ENCODE assay signal across 20 cellular contexts in genomic region chr16:1930338-1930720, GRCh38. TPM values are rescaled to one million over a fixed set of nuclear protein-coding genes. Genes with fewer than 3 reads are reported as not detected.
DNase-seq lines count a peak whose midpoint lies in the region; ATAC-seq and TF ChIP-seq lines count a peak whose summit lies in the region.
"Had no signal": no experiment of that assay in that cellular context is flagged by ENCODE, and none has a peak within 500 bp of the region (broad histone marks: within the 10 kb centered on the region; RNA-seq: fewer than 3 reads in every experiment).

No MANE protein-coding gene starts in this region.

- H3K4me1 ChIP-seq in IMR-90 (ENCODE audit: control insufficient read depth, insufficient read depth, low read length), result no peaks in the 10 kb centered on the region
- H3K4me1 ChIP-seq in trophoblast cell (ENCODE audit: control insufficient read depth in 1 of 2, insufficient read depth in 2 of 2, low read length in 2 of 2), result peaks cover 0 to 6% of the 10 kb centered on the region in 2 experiments
- H3K4me1 ChIP-seq: uterus had no signal

- POLR2A ChIA-PET in IMR-90 (lab: Charles Lee; ENCODE audit: unreplicated experiment), result no interaction called here

- TF ChIP-seq CTCF in C4-2B (conservative IDR thresholded peaks at IDR 0.05), result no peak
- TF ChIP-seq CTCF in IMR-90 (conservative IDR thresholded peaks at IDR 0.05; ENCODE audit: low read depth, low read length), result no peak

- H3K36me3 Mint-ChIP-seq in central memory CD8-positive, alpha-beta T cell (ENCODE audit: insufficient read depth), result peaks cover 8% of the 10 kb centered on the region
- no peaks in the 10 kb centered on the region for H3K36me3 Mint-ChIP-seq in T-helper 2 cell treated with Interferon-gamma antibody and Interleukin-4, amounts not matched to agents 5 μg/mL and 100 μg/mL, for 36 hours (ENCODE audit: low read depth)

- H3K4me2 ChIP-seq in IMR-90 (ENCODE audit: low read depth, low read length) (no peak overlapping the region), trophoblast cell (ENCODE audit: low read length) (no peak overlapping the region)

- CTCF ChIA-PET in IMR-90 (lab: Yijun Ruan, JAX), result interaction anchor here (1.5 kb wide), 1 partner anchor 13 kb away, joined by 3 read pairs; no protein-coding TSS in a partner anchor

- H3K79me2 ChIP-seq in trophoblast cell (ENCODE audit: control insufficient read depth, insufficient read depth, low read length, poor library complexity), result no peaks in the 10 kb centered on the region

- H2BK5ac ChIP-seq in IMR-90 (ENCODE audit: low read depth, low read length, poor library complexity, severe bottlenecking) (no peak overlapping the region), trophoblast cell (ENCODE audit: low read depth, low read length, poor library complexity) (no peak overlapping the region)

- intact Hi-C loops in IMR-90 (cut with micrococcal nuclease), result no loop called here

- DNase-seq in IMR-90 (no peak), trophoblast cell (no peak)
- DNase-seq in central memory CD8-positive, alpha-beta T cell (ENCODE audit: low spot score in 2 of 2), result no peak
- DNase-seq in T-helper 2 cell treated with Interferon-gamma antibody and Interleukin-4, amounts not matched to agents 5 μg/mL and 100 μg/mL, for 36 hours (ENCODE audit: low spot score), result no peak

- no peak for TF ChIP-seq RAD21 in IMR-90 (IDR thresholded peaks at IDR 0.05; ENCODE audit: low read length)

- H2BK15ac ChIP-seq in IMR-90 (ENCODE audit: low read depth, low read length), result no peak overlapping the region

- peak overlapping the region; percentile 54; the same call in 1 of the 2 replicates for H3K27ac ChIP-seq in C4-2B
- no peak overlapping the region for H3K27ac ChIP-seq in IMR-90 (ENCODE audit: insufficient read depth, low read length)
- H3K27ac ChIP-seq in trophoblast cell (ENCODE audit: low read depth, low read length), result no peak overlapping the region

- H4K5ac ChIP-seq in IMR-90 (ENCODE audit: low read depth, low read length), result no peak overlapping the region

- H3K18ac ChIP-seq in IMR-90 (ENCODE audit: low read depth, low read length), result no peak overlapping the region
- H3K18ac ChIP-seq in trophoblast cell (ENCODE audit: low read length), result no peak overlapping the region

- H3K79me1 ChIP-seq in IMR-90 (ENCODE audit: low read depth in 1 of 2, low read length in 2 of 2) (no peaks in the 10 kb centered on the region), trophoblast cell (ENCODE audit: low read length) (peaks cover 3% of the 10 kb centered on the region)

- no peaks in the 10 kb centered on the region for H3K9me3 ChIP-seq in IMR-90 (ENCODE audit: control insufficient read depth, insufficient read depth, low read length)
- peaks cover 6% of the 10 kb centered on the region for H3K9me3 ChIP-seq in trophoblast cell (ENCODE audit: insufficient read depth, low read depth, low read length)
- H3K9me3 ChIP-seq: MG63, right atrium auricular region, uterus had no signal

- H3K9me1 ChIP-seq in IMR-90 (ENCODE audit: insufficient read depth, low read length), result no peaks in the 10 kb centered on the region

- H3K36me3 ChIP-seq in IMR-90 (ENCODE audit: control insufficient read depth, insufficient read depth, low read length) (no peaks in the 10 kb centered on the region), trophoblast cell (ENCODE audit: control insufficient read depth in 1 of 2, insufficient read depth in 2 of 2, low read length in 2 of 2) (no peaks in the 10 kb centered on the region)
- H3K36me3 ChIP-seq: MG63, right atrium auricular region, uterus had no signal

- H2BK20ac ChIP-seq in IMR-90 (ENCODE audit: low read depth, low read length), result no peak overlapping the region

- no peak overlapping the region for H3K27ac Mint-ChIP-seq in central memory CD8-positive, alpha-beta T cell (ENCODE audit: low read depth)
- no peak overlapping the region for H3K27ac Mint-ChIP-seq in T-helper 2 cell treated with Interferon-gamma antibody and Interleukin-4, amounts not matched to agents 5 μg/mL and 100 μg/mL, for 36 hours
- H3K27ac Mint-ChIP-seq: activated CD8-positive, alpha-beta T cell treated with anti-CD3 and anti-CD28 coated beads, Interleukin-2, amount 10 ng/mL, durations not matched to agents 7 days and 5 days; CD4-positive, alpha-beta T cell; HFFc6 had no signal

- no peak overlapping the region for H3K4ac ChIP-seq in IMR-90 (ENCODE audit: low read depth, low read length)
- H3K4ac ChIP-seq in trophoblast cell (ENCODE audit: low read depth, low read length), result no peak overlapping the region

- dilution Hi-C loops in IMR-90 (cut with HindIII; ENCODE audit: low sequenced_read_pairs, unreplicated experiment), result no loop called here

- BruUV-seq in IMR-90 (replicated peaks; lab: Mats Ljungman, UMichigan), result no TSS peak

- H4K91ac ChIP-seq in IMR-90 (ENCODE audit: insufficient read depth, low read depth, low read length) (no peak overlapping the region), trophoblast cell (ENCODE audit: low read depth, low read length) (no peak overlapping the region)

- no peaks in the 10 kb centered on the region for H3K9me3 Mint-ChIP-seq in central memory CD8-positive, alpha-beta T cell
- H3K9me3 Mint-ChIP-seq in T-helper 2 cell treated with Interferon-gamma antibody and Interleukin-4, amounts not matched to agents 5 μg/mL and 100 μg/mL, for 36 hours, result no peaks in the 10 kb centered on the region
- H3K9me3 Mint-ChIP-seq: CD4-positive, alpha-beta T cell; HFFc6 had no signal

- ATAC-seq in IMR-90 (ENCODE audit: low read depth), result no peak
- ATAC-seq in central memory CD8-positive, alpha-beta T cell (replicated peaks; ENCODE audit: extremely low read depth, poor library complexity, severe bottlenecking), result no peak
- ATAC-seq in HG03045 (IDR thresholded peaks at IDR 0.05; ENCODE audit: unreplicated experiment), result no peak
- no peak for ATAC-seq in HG02588 (IDR thresholded peaks at IDR 0.05; ENCODE audit: unreplicated experiment)

- H4K8ac ChIP-seq in IMR-90 (ENCODE audit: low read depth in 2 of 2, low read length in 2 of 2) (no peak overlapping the region), trophoblast cell (ENCODE audit: low read depth, low read length) (peak overlapping the region; percentile 48)

- in situ Hi-C loops in IMR-90 (cut with MboI; ENCODE audit: low sequenced_read_pairs), result loop anchor here (5.0 kb wide), 1 partner anchor 68 kb away; no protein-coding TSS in a partner anchor

- no peaks in the 10 kb centered on the region for H4K20me1 ChIP-seq in IMR-90 (ENCODE audit: insufficient read depth, low read length)

- H3K27me3 Mint-ChIP-seq in central memory CD8-positive, alpha-beta T cell, result no peaks in the 10 kb centered on the region
- H3K27me3 Mint-ChIP-seq in T-helper 2 cell treated with Interferon-gamma antibody and Interleukin-4, amounts not matched to agents 5 μg/mL and 100 μg/mL, for 36 hours (ENCODE audit: low read depth), result peaks cover 3% of the 10 kb centered on the region
- H3K27me3 Mint-ChIP-seq: CD4-positive, alpha-beta T cell had no signal

- H2BK120ac ChIP-seq in IMR-90 (ENCODE audit: low read depth, low read length) (no peak overlapping the region), trophoblast cell (ENCODE audit: insufficient read depth, low read length, poor library complexity) (no peak overlapping the region)

- H3K23ac ChIP-seq in IMR-90 (ENCODE audit: low read depth, low read length) (no peak overlapping the region), trophoblast cell (ENCODE audit: low read length) (no peak overlapping the region)

- peaks cover 4% of the 10 kb centered on the region; the same call in 1 of the 2 replicates for H3K27me3 ChIP-seq in IMR-90 (ENCODE audit: control insufficient read depth, insufficient read depth, low read length)
- no peaks in the 10 kb centered on the region for H3K27me3 ChIP-seq in trophoblast cell (ENCODE audit: insufficient read depth, low read length)
- H3K27me3 ChIP-seq: MG63, right atrium auricular region, uterus had no signal

- peak overlapping the region; percentile 13 for H3K4me3 Mint-ChIP-seq in central memory CD8-positive, alpha-beta T cell
- no peak overlapping the region for H3K4me3 Mint-ChIP-seq in T-helper 2 cell treated with Interferon-gamma antibody and Interleukin-4, amounts not matched to agents 5 μg/mL and 100 μg/mL, for 36 hours
- H3K4me3 Mint-ChIP-seq: activated CD8-positive, alpha-beta T cell treated with anti-CD3 and anti-CD28 coated beads, Interleukin-2, amount 10 ng/mL, durations not matched to agents 7 days and 5 days; HFFc6 had no signal

- H3K9ac ChIP-seq in IMR-90 (ENCODE audit: low read depth, low read length) (no peak overlapping the region), trophoblast cell (ENCODE audit: low read length) (no peak overlapping the region)

- H3K56ac ChIP-seq in IMR-90 (ENCODE audit: extremely low read depth, insufficient read depth, low read length), result no peak overlapping the region

- H4K12ac ChIP-seq in trophoblast cell (ENCODE audit: low read depth, low read length), result no peak overlapping the region

- H2AFZ ChIP-seq in IMR-90 (replicated peaks; ENCODE audit: low read length, poor library complexity) (peak overlapping the region; percentile 97), trophoblast cell (ENCODE audit: insufficient read depth, low read length, poor library complexity) (no peak overlapping the region)

- TF ChIP-seq POLR2A in IMR-90 (IDR thresholded peaks at IDR 0.05; ENCODE audit: low read depth, low read length), result no peak

- no peak overlapping the region for H3K4me3 ChIP-seq in IMR-90 (ENCODE audit: insufficient read depth, low read depth, low read length)
- no peak overlapping the region for H3K4me3 ChIP-seq in trophoblast cell (ENCODE audit: low read depth, low read length)
- H3K4me3 ChIP-seq: MG63, uterus had no signal

- no peak overlapping the region for H2AK9ac ChIP-seq in IMR-90 (replicated peaks; ENCODE audit: low read depth, low read length, poor library complexity)

- no peak overlapping the region for H2AK5ac ChIP-seq in IMR-90 (ENCODE audit: low read depth, low read length)
- H2AK5ac ChIP-seq in trophoblast cell (ENCODE audit: low read length), result no peak overlapping the region

- H3K14ac ChIP-seq in IMR-90 (replicated peaks; ENCODE audit: low read depth, low read length) (no peak overlapping the region), trophoblast cell (ENCODE audit: low read length) (no peak overlapping the region)

- H2BK12ac ChIP-seq in trophoblast cell (ENCODE audit: low read length), result peak overlapping the region; percentile 19

- WGBS in IMR-90 (ENCODE audit: extremely low coverage in 2 of 2, insufficient read length in 1 of 2), 2 experiments, result 81% methylated on average over 3 of the region's 10 CpGs; no CpG with 5 or more reads in 1 of the 2 experiments
- WGBS in trophoblast cell (ENCODE audit: extremely low coverage, insufficient coverage, insufficient read length), result no CpG with 5 or more reads among the region's 10 CpGs

- no peaks in the 10 kb centered on the region for H3K4me1 Mint-ChIP-seq in central memory CD8-positive, alpha-beta T cell
- H3K4me1 Mint-ChIP-seq in T-helper 2 cell treated with Interferon-gamma antibody and Interleukin-4, amounts not matched to agents 5 μg/mL and 100 μg/mL, for 36 hours (ENCODE audit: low read depth), result peaks cover 2% of the 10 kb centered on the region

RNA-seq across cellular contexts. Expression of gene HS3ST6, which starts 12.1 kb away (rescaled TPM):
- not detected in 2 replicates for total RNA-seq in IMR-90 (2012; rRNA removed)
- not detected in 2 replicates for polyA plus RNA-seq in IMR-90 (2012; rRNA removed)
- polyA plus RNA-seq in IMR-90 (2012; cell fraction: cytosol; rRNA removed), result not detected in 2 replicates
- not detected in 2 replicates for polyA plus RNA-seq in IMR-90 (2012; cell fraction: nucleus; rRNA removed; ENCODE audit: low replicate concordance)
- 0.05 TPM in 1 of 2 replicates, not detected in the other for polyA plus RNA-seq in trophoblast cell (2013)
- total RNA-seq: activated CD8-positive, alpha-beta T cell treated with anti-CD3 and anti-CD28 coated beads, Interleukin-2, amount 10 ng/mL, durations not matched to agents 7 days and 5 days; CD4-positive, alpha-beta T cell; dermis microvascular lymphatic vessel endothelial cell; fibroblast of lung; HFFc6; left ventricle myocardium superior; right atrium auricular region; SK-MEL-5; T-helper 1 cell treated with Interleukin-12 subunit alpha and Interleukin-12 subunit beta and Interleukin-4 antibody, amounts not matched to agents 30 ng/mL and 1 ng/mL, for 36 hours; temporal lobe; uterus had no signal
- polyA plus RNA-seq: fibroblast of lung, neural cell had no signal

RNA-seq across cellular contexts. Expression of gene MSRB1, which starts 12.7 kb away (rescaled TPM):
- 11.9 and 17.0 TPM in 2 replicates for total RNA-seq in IMR-90 (2012; rRNA removed)
- polyA plus RNA-seq in IMR-90 (2012; rRNA removed), result 32.3 and 35.1 TPM in 2 replicates
- polyA plus RNA-seq in IMR-90 (2012; cell fraction: cytosol; rRNA removed), result 19.9 and 40.7 TPM in 2 replicates
- polyA plus RNA-seq in IMR-90 (2012; cell fraction: nucleus; rRNA removed; ENCODE audit: low replicate concordance), result 9.6 and 14.1 TPM in 2 replicates
- polyA plus RNA-seq in trophoblast cell (2013), result 26.2 and 26.9 TPM in 2 replicates

RNA-seq across cellular contexts. Expression of gene RPL3L, which starts 24.2 kb away (rescaled TPM):
- not detected in 2 replicates for total RNA-seq in IMR-90 (2012; rRNA removed)
- polyA plus RNA-seq in IMR-90 (2012; rRNA removed), result not detected in 2 replicates
- 0.02 TPM in 1 of 2 replicates, not detected in the other for polyA plus RNA-seq in IMR-90 (2012; cell fraction: cytosol; rRNA removed)
- not detected in 2 replicates for polyA plus RNA-seq in IMR-90 (2012; cell fraction: nucleus; rRNA removed; ENCODE audit: low replicate concordance)
- 1.0 TPM in 2 replicates for polyA plus RNA-seq in trophoblast cell (2013)
- total RNA-seq: CD4-positive, alpha-beta T cell; dermis microvascular lymphatic vessel endothelial cell; fibroblast of lung; HFFc6; SK-MEL-5; T-helper 1 cell treated with Interleukin-12 subunit alpha and Interleukin-12 subunit beta and Interleukin-4 antibody, amounts not matched to agents 30 ng/mL and 1 ng/mL, for 36 hours; temporal lobe had no signal
- polyA plus RNA-seq: fibroblast of lung, neural cell had no signal

RNA-seq across cellular contexts. Expression of gene NDUFB10, which starts 29.0 kb away (rescaled TPM):
- total RNA-seq in IMR-90 (2012; rRNA removed), result 189 and 194 TPM in 2 replicates
- polyA plus RNA-seq in IMR-90 (2012; rRNA removed), result 220 and 287 TPM in 2 replicates
- 306 and 488 TPM in 2 replicates for polyA plus RNA-seq in IMR-90 (2012; cell fraction: cytosol; rRNA removed)
- 94.6 and 127 TPM in 2 replicates for polyA plus RNA-seq in IMR-90 (2012; cell fraction: nucleus; rRNA removed; ENCODE audit: low replicate concordance)
- 126 and 138 TPM in 2 replicates for polyA plus RNA-seq in trophoblast cell (2013)

RNA-seq across cellular contexts. Expression of gene RPS2, which starts 34.3 kb away (rescaled TPM):
- total RNA-seq in IMR-90 (2012; rRNA removed), result 2,703 and 2,852 TPM in 2 replicates
- polyA plus RNA-seq in IMR-90 (2012; rRNA removed), result 6,941 and 7,712 TPM in 2 replicates
- 7,255 and 7,684 TPM in 2 replicates for polyA plus RNA-seq in IMR-90 (2012; cell fraction: cytosol; rRNA removed)
- polyA plus RNA-seq in IMR-90 (2012; cell fraction: nucleus; rRNA removed; ENCODE audit: low replicate concordance), result 1,923 and 2,995 TPM in 2 replicates
- 3,853 and 3,910 TPM in 2 replicates for polyA plus RNA-seq in trophoblast cell (2013)
